ENCODE assay signal across 8 cellular contexts in genomic region chr13:98672947-98673545, GRCh38.
DNase-seq lines count a peak whose midpoint lies in the region; ATAC-seq and TF ChIP-seq lines count a peak whose summit lies in the region.

No MANE protein-coding gene starts in this region.

- no peaks in the 10 kb centered on the region for H3K27me3 ChIP-seq in effector memory CD4-positive, alpha-beta T cell (replicated peaks; ENCODE audit: control insufficient read depth, insufficient read depth, low read length, poor library complexity, severe bottlenecking)
- H3K27me3 ChIP-seq in lower lobe of right lung (ENCODE audit: low read depth): no peaks in the 10 kb centered on the region

- H3K27ac ChIP-seq in effector memory CD4-positive, alpha-beta T cell (ENCODE audit: insufficient read depth, low read length, poor library complexity, severe bottlenecking): no peak overlapping the region
- H3K27ac ChIP-seq in lower lobe of right lung: no peak overlapping the region

- ATAC-seq in GM18868 (IDR thresholded peaks at IDR 0.05; ENCODE audit: unreplicated experiment) (peak; percentile 70), HG03196 (IDR thresholded peaks at IDR 0.05; ENCODE audit: unreplicated experiment) (peak; percentile 80), lower lobe of right lung (peak; percentile 89 to 91)

- DNase-seq in AG10803 (ENCODE audit: low read depth): peak; percentile 77
- peak; percentile 63 to 89 for DNase-seq in NCI-H526 (lab: John Stamatoyannopoulos, UW)
- peak; percentile 40 for DNase-seq in activated CD4-positive, alpha-beta T cell treated with anti-CD3 and anti-CD28 coated beads, Interleukin-2, amount 50 U/mL, for 4 hours
- DNase-seq in effector memory CD4-positive, alpha-beta T cell: peak; percentile 3 to 25 (median 15)
- peak; percentile 79 for DNase-seq in lower lobe of right lung
- peak; percentile 11 for DNase-seq in stimulated activated CD8-positive, alpha-beta memory T cell treated with anti-CD3 and anti-CD28 coated beads, Interleukin-4, amount 100 ng/mL, for 24 hours (ENCODE audit: low read depth)

- H3K4me3 ChIP-seq in AG10803 (ENCODE audit: low read length): no peak overlapping the region
- no peak overlapping the region for H3K4me3 ChIP-seq in effector memory CD4-positive, alpha-beta T cell (ENCODE audit: insufficient read depth, low read depth, low read length, poor library complexity, severe bottlenecking)
- H3K4me3 ChIP-seq in lower lobe of right lung: no peak overlapping the region

- no peaks in the 10 kb centered on the region for H3K9me3 ChIP-seq in effector memory CD4-positive, alpha-beta T cell (ENCODE audit: control insufficient read depth, low read length)
- H3K9me3 ChIP-seq in lower lobe of right lung: no peaks in the 10 kb centered on the region

- TF ChIP-seq CTCF in AG10803 (conservative IDR thresholded peaks at IDR 0.05; ENCODE audit: low read length): peak; percentile 91
- TF ChIP-seq CTCF in lower lobe of right lung (IDR thresholded peaks at IDR 0.05): peak; percentile 90

- intact Hi-C loops in lower lobe of right lung (cut with DNase I): no loop called here

- H3K36me3 ChIP-seq in effector memory CD4-positive, alpha-beta T cell (ENCODE audit: control insufficient read depth, insufficient read depth, low read length): no peaks in the 10 kb centered on the region
- H3K36me3 ChIP-seq in lower lobe of right lung: no peaks in the 10 kb centered on the region

- no peaks in the 10 kb centered on the region for H3K4me1 ChIP-seq in effector memory CD4-positive, alpha-beta T cell (ENCODE audit: control insufficient read depth, insufficient read depth, low read length, poor library complexity, severe bottlenecking)
- peaks cover 9% of the 10 kb centered on the region for H3K4me1 ChIP-seq in lower lobe of right lung

Comparison
In these comparisons a context has a peak if more than half of its experiments do, and no peak if none do; other contexts are left out.
1. DNase-seq: peak in every context shown above with its lines; median percentile 79 in lower lobe of right lung; 77 in AG10803; 76 in NCI-H526; 40 in activated CD4-positive, alpha-beta T cell treated with anti-CD3 and anti-CD28 coated beads, Interleukin-2, amount 50 U/mL, for 4 hours; 15 in effector memory CD4-positive, alpha-beta T cell; 11 in stimulated activated CD8-positive, alpha-beta memory T cell treated with anti-CD3 and anti-CD28 coated beads, Interleukin-4, amount 100 ng/mL, for 24 hours.